Comparison of ENCODE assay signal across 8 cellular contexts in the genomic region with DNA sequence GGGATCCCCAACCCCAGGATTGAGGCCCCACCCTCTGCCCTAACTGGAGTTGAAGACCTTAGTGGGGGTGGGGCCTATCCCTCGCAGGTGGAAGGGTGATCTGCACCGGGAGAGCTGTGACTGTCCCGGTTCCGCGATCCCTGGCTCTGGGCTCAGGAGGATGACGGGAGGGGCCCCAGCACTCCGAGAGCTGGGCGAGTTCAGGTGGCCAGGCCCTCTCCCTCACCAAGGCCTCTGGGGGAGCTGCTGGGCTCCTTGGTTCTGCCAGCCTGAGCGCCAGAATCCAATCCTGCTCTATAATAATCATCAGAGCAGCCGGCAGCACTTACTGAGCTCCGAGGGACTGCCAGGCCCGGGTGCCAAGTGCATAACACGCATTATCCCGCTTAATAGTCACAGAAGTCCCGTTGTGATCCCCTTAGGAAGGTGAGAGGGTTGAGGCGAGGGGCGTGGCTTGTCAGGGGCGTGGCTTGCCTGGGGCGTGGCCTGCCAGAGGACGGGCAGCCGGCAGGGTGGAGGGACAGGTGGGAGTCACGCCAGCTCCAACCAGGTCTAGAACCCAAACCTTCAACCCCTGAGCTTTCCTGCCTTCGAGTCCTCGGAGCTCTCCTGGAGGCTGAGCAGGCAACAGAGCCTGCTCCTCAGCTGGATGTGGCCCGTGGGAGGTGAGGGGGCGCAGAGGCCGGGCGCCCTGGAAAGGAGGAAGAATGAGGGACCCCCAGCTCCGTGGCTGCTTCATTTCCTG. TPM values are rescaled to one million over a fixed set of nuclear protein-coding genes. Genes with fewer than 3 reads are reported as not detected.
A peak's percentile ranks its signal among the peaks of the same experiment; 100 is the strongest.
DNase-seq lines count a peak whose midpoint lies in the region; ATAC-seq and TF ChIP-seq lines count a peak whose summit lies in the region.

No MANE protein-coding gene starts in this region.

- intact Hi-C loops in lower leg skin (cut with DNase I; ENCODE audit: low total_unique reads): no loop called here

- H3K4me1 ChIP-seq in BE2C: peaks cover 5% of the 10 kb centered on the region

- WGBS in lower leg skin, 2 donors: 4 to 10% methylated on average over 26 of the region's 29 CpGs

- no peaks in the 10 kb centered on the region for H3K27me3 ChIP-seq in BE2C

- H3K9me3 ChIP-seq in BE2C: no peaks in the 10 kb centered on the region

- ATAC-seq in GM19452 (IDR thresholded peaks at IDR 0.05; ENCODE audit: unreplicated experiment): no peak
- no peak for ATAC-seq in GM19467 (IDR thresholded peaks at IDR 0.05; ENCODE audit: unreplicated experiment)

- no peaks in the 10 kb centered on the region for H3K36me3 ChIP-seq in BE2C

- H3K4me3 ChIP-seq in BE2C (ENCODE audit: low read depth, low read length) (peak overlapping the region; percentile 52), lower leg skin (ENCODE audit: low read depth, poor library complexity, severe bottlenecking) (peak overlapping the region; percentile 14)

- TF ChIP-seq POLR2A in lower leg skin (IDR thresholded peaks at IDR 0.05): no peak

- peak; percentile 27 for TF ChIP-seq CTCF in BE2C (IDR thresholded peaks at IDR 0.05; ENCODE audit: low read depth, low read length)
- peak; percentile 24; the same call in 1 of the 2 replicates for TF ChIP-seq CTCF in LNCAP (IDR thresholded peaks at IDR 0.05)
- no peak for TF ChIP-seq CTCF in lower leg skin (IDR thresholded peaks at IDR 0.05)

- DNase-seq in BE2C (peak; percentile 48), cerebellum (ENCODE audit: low spot score) (peak; percentile 61), lower leg skin (ENCODE audit: low spot score in 2 of 2) (peak in 1 of 2 donors; percentile 92)
- peak; percentile 53 for DNase-seq in activated CD4-positive, alpha-beta T cell treated with anti-CD3 and anti-CD28 coated beads for 1 hour
- DNase-seq in stimulated activated CD8-positive, alpha-beta memory T cell treated with anti-CD3 and anti-CD28 coated beads, Interleukin-12 subunit alpha, Interleukin-12 subunit beta, amount 100 ng/mL, for 4 hours (ENCODE audit: low read depth): peak; percentile 41

RNA-seq across cellular contexts. Expression of gene SYT7, which starts 7.2 kb away (rescaled TPM):
- 7.6 TPM for polyA plus RNA-seq in BE2C (2012; ENCODE audit: insufficient read depth, insufficient read length, low read depth)
- total RNA-seq in cerebellum (25.7 TPM), lower leg skin (1 to 10 TPM; 1.5 to 7.5 (median 5.1) TPM)

Comparison
In these comparisons a context has a peak if more than half of its experiments do, and no peak if none do; other contexts are left out.
1. CTCF ChIP-seq: peak in BE2C (single experiment) and LNCAP (single experiment); none in lower leg skin (0 of 3).